Comparison of ENCODE assay signal across 8 cellular contexts in the genomic region with DNA sequence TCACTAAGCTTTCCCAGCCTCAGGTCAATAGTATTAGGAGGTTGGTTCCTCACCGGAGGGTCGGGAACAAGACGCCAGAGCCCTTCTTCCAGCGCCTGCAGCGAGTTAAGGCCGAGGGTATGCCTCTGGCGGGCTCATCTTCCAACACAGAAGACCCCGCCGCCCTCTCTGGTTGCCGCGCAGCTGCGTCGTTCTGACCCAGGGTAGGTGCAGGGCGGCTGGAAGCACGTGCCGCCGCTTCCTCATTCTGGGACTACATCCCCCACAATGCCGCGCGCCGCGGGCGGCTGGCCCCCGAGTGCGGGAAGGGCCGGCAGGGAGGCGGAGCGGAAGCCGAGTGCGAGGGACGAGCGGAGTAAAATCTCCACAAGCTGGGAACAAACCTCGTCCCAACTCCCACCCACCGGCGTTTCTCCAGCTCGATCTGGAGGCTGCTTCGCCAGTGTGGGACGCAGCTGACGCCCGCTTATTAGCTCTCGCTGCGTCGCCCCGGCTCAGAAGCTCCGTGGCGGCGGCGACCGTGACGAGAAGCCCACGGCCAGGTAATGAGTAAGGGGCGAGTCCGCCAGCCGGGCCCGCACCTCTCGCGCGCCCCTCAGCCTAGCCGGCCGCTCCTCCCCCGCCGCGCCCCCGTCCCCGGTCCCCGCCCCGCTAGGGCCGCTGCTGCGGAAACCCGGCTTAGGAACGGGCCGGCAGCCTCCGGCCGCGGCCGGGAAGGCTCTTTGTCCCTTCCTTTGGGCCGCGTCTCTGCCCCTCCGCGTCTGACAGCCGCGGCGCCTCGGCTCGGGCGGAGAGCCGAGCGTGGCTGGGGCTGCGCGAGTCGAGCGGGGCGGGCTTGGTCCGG. TPM values are rescaled to one million over a fixed set of nuclear protein-coding genes. Genes with fewer than 3 reads are reported as not detected.
DNase-seq lines count a peak whose midpoint lies in the region; ATAC-seq, FAIRE-seq and TF ChIP-seq lines count a peak whose summit lies in the region.

A gene with protein sequence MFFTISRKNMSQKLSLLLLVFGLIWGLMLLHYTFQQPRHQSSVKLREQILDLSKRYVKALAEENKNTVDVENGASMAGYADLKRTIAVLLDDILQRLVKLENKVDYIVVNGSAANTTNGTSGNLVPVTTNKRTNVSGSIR (plus strand): TSS at position 319 of the 844 bp plus-strand sequence. CDS start 13,934 bp downstream, outside the sequence.

- peak within 1 kb of the TSS; percentile 16 for H3K27ac ChIP-seq in DND-41 (ENCODE audit: low read length)
- H3K27ac ChIP-seq in KMS-11 = peak within 1 kb of the TSS; percentile 21

- TF ChIP-seq CTCF in DND-41 (IDR thresholded peaks at IDR 0.05; ENCODE audit: borderline replicate concordance, extremely low read depth, low read length, poor library complexity, severe bottlenecking) = no peak
- TF ChIP-seq CTCF in KMS-11 (conservative IDR thresholded peaks at IDR 0.05; ENCODE audit: low read depth, low read length) = no peak
- no peak for TF ChIP-seq CTCF in fibroblast of the aortic adventitia (IDR thresholded peaks at IDR 0.05; ENCODE audit: insufficient read depth, low read length)
- TF ChIP-seq CTCF in nephron (IDR thresholded peaks at IDR 0.05; ENCODE audit: unreplicated experiment in 3 of 3) = no peak

- H3K79me2 ChIP-seq in DND-41 (ENCODE audit: insufficient read depth, low read length) = peaks cover 2% of the 10 kb centered on the region; the same call in 1 of the 2 replicates
- peaks cover 8% of the 10 kb centered on the region; the same call in 1 of the 2 replicates for H3K79me2 ChIP-seq in KMS-11 (ENCODE audit: insufficient read depth, low read depth)

- peak within 1 kb of the TSS; percentile 89 to 95 (median 93) for H3K27ac Mint-ChIP-seq in nephron

- H3K27me3 ChIP-seq in DND-41 (ENCODE audit: insufficient read depth, low read length, poor library complexity) = peaks cover 4% of the 10 kb centered on the region
- no peaks in the 10 kb centered on the region for H3K27me3 ChIP-seq in KMS-11 (ENCODE audit: insufficient read depth, low read depth)

- H2AFZ ChIP-seq in DND-41 (ENCODE audit: low read depth, low read length) (peak within 1 kb of the TSS; percentile 85), KMS-11 (ENCODE audit: low read depth) (peak within 1 kb of the TSS; percentile 88)

- H3K4me2 ChIP-seq in DND-41 (ENCODE audit: insufficient read depth, low read length) (peak within 1 kb of the TSS; percentile 81), KMS-11 (peak within 1 kb of the TSS; percentile 59)

- H3K4me3 ChIP-seq in DND-41 (ENCODE audit: low read depth in 1 of 2, low read length in 2 of 2) (peak within 1 kb of the TSS; percentile 38 to 66), KMS-11 (IDR thresholded peaks at IDR 0.05; ENCODE audit: insufficient read depth, low read depth, low read length) (peak within 1 kb of the TSS; percentile 54), fibroblast of the aortic adventitia (ENCODE audit: low read depth, low read length) (peak within 1 kb of the TSS; percentile 88)

- H3K9ac ChIP-seq in DND-41 (ENCODE audit: low read depth, low read length) (peak within 1 kb of the TSS; percentile 60), KMS-11 (peak within 1 kb of the TSS; percentile 28; the same call in 1 of the 2 replicates)

- ATAC-seq in DND-41 (ENCODE audit: insufficient read depth, low read depth) = peak; percentile 97
- ATAC-seq in GM21786 (IDR thresholded peaks at IDR 0.05; ENCODE audit: unreplicated experiment) = peak; percentile 64
- peak; percentile 82 for ATAC-seq in stimulated activated naive CD8-positive, alpha-beta T cell treated with anti-CD3 and anti-CD28 coated beads, Interleukin-15, Interleukin-2, amounts not matched to agents 100 U/mL and 50 U/mL, for 24 hours

- no peaks in the 10 kb centered on the region for H3K27me3 Mint-ChIP-seq in nephron (ENCODE audit: low read depth)

- no peaks in the 10 kb centered on the region for H3K9me3 ChIP-seq in DND-41 (ENCODE audit: insufficient read depth, low read length, severe bottlenecking)

- H3K36me3 ChIP-seq in DND-41 (ENCODE audit: insufficient read depth, low read length) (no peaks in the 10 kb centered on the region), KMS-11 (ENCODE audit: insufficient read depth) (no peaks in the 10 kb centered on the region)

- peaks cover 25% of the 10 kb centered on the region for H3K4me1 Mint-ChIP-seq in nephron

- peak; percentile 84 for DNase-seq in DND-41
- DNase-seq in RCC 7860 (ENCODE audit: low spot score) = peak; percentile 75
- peak; percentile 73 for DNase-seq in activated T-helper 9 cell treated with anti-CD3 and anti-CD28 coated beads, Interleukin-2, amount 50 U/mL, for 16 hours (ENCODE audit: low read depth)
- DNase-seq in fibroblast of the aortic adventitia (ENCODE audit: low read depth) = peak; percentile 85
- peak; percentile 89 for DNase-seq in stimulated activated naive CD8-positive, alpha-beta T cell treated with anti-CD3 and anti-CD28 coated beads, Interleukin-15, Interleukin-2, amounts not matched to agents 100 U/mL and 50 U/mL, for 24 hours

- no peaks in the 10 kb centered on the region for H3K36me3 Mint-ChIP-seq in nephron (ENCODE audit: low read depth)

- peak within 1 kb of the TSS; percentile 86 to 98 (median 88) for H3K4me3 Mint-ChIP-seq in nephron

- no peak for FAIRE-seq in RCC 7860 (lab: Jason Lieb, UNC)

- H3K9me3 Mint-ChIP-seq in nephron = peaks cover 2% of the 10 kb centered on the region

- H4K20me1 ChIP-seq in DND-41 (ENCODE audit: insufficient read depth, low read length) = no peaks in the 10 kb centered on the region
- no peaks in the 10 kb centered on the region for H4K20me1 ChIP-seq in KMS-11 (ENCODE audit: insufficient read depth)

- H3K4me1 ChIP-seq in DND-41 (ENCODE audit: insufficient read depth, low read length) (peaks cover 23% of the 10 kb centered on the region), KMS-11 (ENCODE audit: low read depth, poor library complexity, severe bottlenecking) (peaks cover 26% of the 10 kb centered on the region)

RNA-seq across cellular contexts. Expression of the gene that starts here (rescaled TPM):
- total RNA-seq in fibroblast of the aortic adventitia (ENCODE audit: low replicate concordance) = 3.9 and 8.5 TPM in 2 replicates

Comparison
In these comparisons a context has a peak if more than half of its experiments do, and no peak if none do; other contexts are left out.
1. Peak in every context shown above with its lines: DNase-seq, ATAC-seq, H3K4me3 ChIP-seq and H3K27ac ChIP-seq.